8 cellular contexts compared by ENCODE assay signal in genomic region chr5:77971965-77972544, GRCh38.
A peak's percentile ranks its signal among the peaks of the same experiment; 100 is the strongest.
DNase-seq lines count a peak whose midpoint lies in the region; ATAC-seq and TF ChIP-seq lines count a peak whose summit lies in the region.

No MANE protein-coding gene starts in this region.

- H3K27ac Mint-ChIP-seq in stimulated activated effector memory CD8-positive, alpha-beta T cell treated with anti-CD3 and anti-CD28 coated beads, Interleukin-12 subunit alpha, Interleukin-12 subunit beta, amount 100 ng/mL, for 72 hours, result no peak overlapping the region
- H3K27ac Mint-ChIP-seq in HFFc6, result no peak overlapping the region

- no peaks in the 10 kb centered on the region for H3K4me1 ChIP-seq in foreskin keratinocyte

- H3K9me3 Mint-ChIP-seq in stimulated activated effector memory CD8-positive, alpha-beta T cell treated with anti-CD3 and anti-CD28 coated beads, Interleukin-12 subunit alpha, Interleukin-12 subunit beta, amount 100 ng/mL, for 72 hours, result no peaks in the 10 kb centered on the region
- H3K9me3 Mint-ChIP-seq in HFFc6, result no peaks in the 10 kb centered on the region

- peaks cover 44% of the 10 kb centered on the region for H3K27me3 Mint-ChIP-seq in HFFc6 (ENCODE audit: insufficient read depth)

- TF ChIP-seq CTCF in foreskin keratinocyte (conservative IDR thresholded peaks at IDR 0.05) (no peak), HFFc6 (IDR thresholded peaks at IDR 0.05) (no peak)

- DNase-seq in NCI-H345 (lab: John Stamatoyannopoulos, UW), result peak; percentile 11
- no peak for DNase-seq in NCI-H345 treated with DMSO at 0.1 percent for 48 hours (lab: John Stamatoyannopoulos, UW; ENCODE audit: unreplicated experiment)
- peak; percentile 11 for DNase-seq in NCI-H774 (lab: John Stamatoyannopoulos, UW)
- DNase-seq in foreskin keratinocyte, result peak in 1 of 2 donors; percentile 3
- DNase-seq in stimulated activated effector memory CD8-positive, alpha-beta T cell treated with anti-CD3 and anti-CD28 coated beads, Interleukin-12 subunit alpha, Interleukin-12 subunit beta, amount 100 ng/mL, for 72 hours (ENCODE audit: low spot score in 2 of 2), result no peak
- DNase-seq in HFFc6, result no peak
- no peak for DNase-seq in islet precursor cell

- H3K36me3 Mint-ChIP-seq in stimulated activated effector memory CD8-positive, alpha-beta T cell treated with anti-CD3 and anti-CD28 coated beads, Interleukin-12 subunit alpha, Interleukin-12 subunit beta, amount 100 ng/mL, for 72 hours, result no peaks in the 10 kb centered on the region
- H3K36me3 Mint-ChIP-seq in HFFc6 (ENCODE audit: low read depth), result no peaks in the 10 kb centered on the region

- H3K4me1 Mint-ChIP-seq in stimulated activated effector memory CD8-positive, alpha-beta T cell treated with anti-CD3 and anti-CD28 coated beads, Interleukin-12 subunit alpha, Interleukin-12 subunit beta, amount 100 ng/mL, for 72 hours, result peaks cover 8% of the 10 kb centered on the region
- peaks cover 6% of the 10 kb centered on the region; the same call in 1 of the 2 replicates for H3K4me1 Mint-ChIP-seq in HFFc6 (ENCODE audit: low read depth)

- no peak overlapping the region for H3K27ac ChIP-seq in foreskin keratinocyte

- peak overlapping the region; percentile 40 for H3K4me3 Mint-ChIP-seq in stimulated activated effector memory CD8-positive, alpha-beta T cell treated with anti-CD3 and anti-CD28 coated beads, Interleukin-12 subunit alpha, Interleukin-12 subunit beta, amount 100 ng/mL, for 72 hours
- H3K4me3 Mint-ChIP-seq in HFFc6, result no peak overlapping the region

- peak; percentile 12 for ATAC-seq in foreskin keratinocyte
- ATAC-seq in stimulated activated effector memory CD8-positive, alpha-beta T cell treated with anti-CD3 and anti-CD28 coated beads, Interleukin-12 subunit alpha, Interleukin-12 subunit beta, amount 100 ng/mL, for 72 hours, result no peak
- ATAC-seq in HG02798 (IDR thresholded peaks at IDR 0.05; ENCODE audit: poor library complexity, unreplicated experiment), result no peak

- H3K27me3 ChIP-seq in foreskin keratinocyte, result peaks cover 93% of the 10 kb centered on the region

Comparison
In these comparisons a context has a peak if more than half of its experiments do, and no peak if none do; other contexts are left out.
1. DNase-seq: peak in NCI-H345 (single experiment) and NCI-H774 (single experiment); none in NCI-H345 treated with DMSO at 0.1 percent for 48 hours (single experiment), stimulated activated effector memory CD8-positive, alpha-beta T cell treated with anti-CD3 and anti-CD28 coated beads, Interleukin-12 subunit alpha, Interleukin-12 subunit beta, amount 100 ng/mL, for 72 hours (0 of 2), HFFc6 (single experiment) and islet precursor cell (single experiment).